ENCODE assay signal across 19 cellular contexts in genomic region chr19:51750381-51751124, GRCh38. TPM values are rescaled to one million over a fixed set of nuclear protein-coding genes. Genes with fewer than 3 reads are reported as not detected.
A peak's percentile ranks its signal among the peaks of the same experiment; 100 is the strongest.
DNase-seq lines count a peak whose midpoint lies in the region; ATAC-seq and FAIRE-seq lines count a peak whose summit lies in the region.
"Had no signal": no experiment of that assay in that cellular context is flagged by ENCODE, and none has a peak within 500 bp of the region (broad histone marks: within the 10 kb centered on the region; RNA-seq: fewer than 3 reads in every experiment).

No MANE protein-coding gene starts in this region.

- peaks cover 2 to 33% (median 9%) of the 10 kb centered on the region in 5 donors for H3K27me3 Mint-ChIP-seq in naive thymus-derived CD8-positive, alpha-beta T cell

- H3K9ac ChIP-seq in skeletal muscle satellite cell (ENCODE audit: low read depth, low read length) = no peak overlapping the region

- POLR2A ChIA-PET in naive thymus-derived CD8-positive, alpha-beta T cell (lab: Charles Lee) = no interaction called here

- peaks cover 0 to 22% (median 5%) of the 10 kb centered on the region in 9 donors for H3K9me3 Mint-ChIP-seq in naive thymus-derived CD8-positive, alpha-beta T cell
- H3K9me3 Mint-ChIP-seq: activated T-cell treated with anti-CD3 and anti-CD28 coated beads, Interleukin-2, amount 50 U/mL, for 24 hours had no signal

- H3K36me3 Mint-ChIP-seq in naive thymus-derived CD8-positive, alpha-beta T cell = peaks cover 0 to 12% (median 0%) of the 10 kb centered on the region in 3 donors
- H3K36me3 Mint-ChIP-seq: activated naive CD8-positive, alpha-beta T cell had no signal

- H3K4me1 ChIP-seq in skeletal muscle satellite cell (ENCODE audit: control insufficient read depth, insufficient read depth, low read length) = peaks cover 5% of the 10 kb centered on the region

- DNase-seq in Daoy (ENCODE audit: low read depth) (peak; percentile 82), RCC 7860 (ENCODE audit: low spot score) (peak; percentile 65), fibroblast of gingiva (ENCODE audit: low read depth) (peak; percentile 43), NCI-H2107 (lab: John Stamatoyannopoulos, UW) (no peak)
- DNase-seq in naive thymus-derived CD8-positive, alpha-beta T cell = no peak
- no peak for DNase-seq in activated CD8-positive, alpha-beta memory T cell treated with anti-CD3 and anti-CD28 coated beads for 24 hours
- DNase-seq: activated T-cell treated with anti-CD3 and anti-CD28 coated beads, Interleukin-2, amount 50 U/mL, for 24 hours; caudate nucleus; effector memory CD4-positive, alpha-beta T cell; foreskin fibroblast; left colon; NCI-H1048; NCI-H748 treated with DMSO at 0.1 percent for 48 hours; SW 1271 had no signal

- FAIRE-seq in RCC 7860 (lab: Jason Lieb, UNC) = no peak
- FAIRE-seq: GM18507 had no signal

- no peaks in the 10 kb centered on the region for H3K36me3 ChIP-seq in skeletal muscle satellite cell (ENCODE audit: insufficient read depth, low read length)

- no peak for ATAC-seq in naive thymus-derived CD8-positive, alpha-beta T cell
- ATAC-seq: left colon had no signal

- H3K27me3 ChIP-seq in skeletal muscle satellite cell (ENCODE audit: control insufficient read depth, insufficient read depth, low read length) = no peaks in the 10 kb centered on the region

- peaks cover 0 to 5% (median 0%) of the 10 kb centered on the region in 4 donors for H3K4me1 Mint-ChIP-seq in naive thymus-derived CD8-positive, alpha-beta T cell

- no peak overlapping the region for H3K27ac Mint-ChIP-seq in naive thymus-derived CD8-positive, alpha-beta T cell
- H3K27ac Mint-ChIP-seq: activated naive CD8-positive, alpha-beta T cell; activated T-cell treated with anti-CD3 and anti-CD28 coated beads, Interleukin-2, amount 50 U/mL, for 24 hours had no signal

- H3K4me2 ChIP-seq in skeletal muscle satellite cell (ENCODE audit: low read length) = peak overlapping the region; percentile 10

- H3K4me3 Mint-ChIP-seq in naive thymus-derived CD8-positive, alpha-beta T cell = peak overlapping the region in 1 of 10 donors; percentile 59
- H3K4me3 Mint-ChIP-seq: activated naive CD8-positive, alpha-beta T cell; activated T-cell treated with anti-CD3 and anti-CD28 coated beads, Interleukin-2, amount 50 U/mL, for 24 hours had no signal

- no peaks in the 10 kb centered on the region for H3K9me3 ChIP-seq in skeletal muscle satellite cell (replicated peaks; ENCODE audit: low read length)

- H3K4me3 ChIP-seq in skeletal muscle satellite cell (ENCODE audit: low read length) = no peak overlapping the region

RNA-seq across cellular contexts. Expression of gene FPR1, which starts 1.1 kb away (rescaled TPM):
- 0.74 and 2.9 TPM in 2 replicates for total RNA-seq in Daoy (2014; rRNA removed; shearing (Covaris generic))
- 2.3 and 2.4 TPM in 2 replicates for total RNA-seq in skeletal muscle satellite cell (2012; rRNA removed)
- not detected for total RNA-seq in naive thymus-derived CD8-positive, alpha-beta T cell
- under 1 TPM in 2 of 3 donors, not detected in 1; 0.11 to 0.49 TPM for polyA plus RNA-seq in naive thymus-derived CD8-positive, alpha-beta T cell
- total RNA-seq: pulmonary artery endothelial cell had no signal
- polyA plus RNA-seq: BJ had no signal

RNA-seq across cellular contexts. Expression of gene FPR2, which starts 10.4 kb away (rescaled TPM):
- total RNA-seq in Daoy (2014; rRNA removed; shearing (Covaris generic)) = not detected in 2 replicates
- 0.22 and 0.76 TPM in 2 replicates for total RNA-seq in skeletal muscle satellite cell (2012; rRNA removed)
- not detected for total RNA-seq in naive thymus-derived CD8-positive, alpha-beta T cell
- not detected for polyA plus RNA-seq in naive thymus-derived CD8-positive, alpha-beta T cell
- total RNA-seq: pulmonary artery endothelial cell had no signal
- polyA plus RNA-seq: BJ had no signal

RNA-seq across cellular contexts. Expression of gene HAS1, which starts 26.8 kb away (rescaled TPM):
- not detected in 2 replicates for total RNA-seq in Daoy (2014; rRNA removed; shearing (Covaris generic))
- 72.3 and 84.2 TPM in 2 replicates for total RNA-seq in skeletal muscle satellite cell (2012; rRNA removed)
- total RNA-seq in naive thymus-derived CD8-positive, alpha-beta T cell = not detected
- under 1 TPM in 1 of 3 donors, not detected in 2; 0.09 TPM for polyA plus RNA-seq in naive thymus-derived CD8-positive, alpha-beta T cell
- total RNA-seq: pulmonary artery endothelial cell had no signal
- polyA plus RNA-seq: BJ had no signal

RNA-seq across cellular contexts. Expression of gene FPR3, which starts 44.4 kb away (rescaled TPM):
- not detected in 2 replicates for total RNA-seq in Daoy (2014; rRNA removed; shearing (Covaris generic))
- not detected in 2 replicates for total RNA-seq in skeletal muscle satellite cell (2012; rRNA removed)
- 1 to 10 TPM; 1.3 to 1.4 TPM for total RNA-seq in naive thymus-derived CD8-positive, alpha-beta T cell
- polyA plus RNA-seq in naive thymus-derived CD8-positive, alpha-beta T cell = not detected
- total RNA-seq: pulmonary artery endothelial cell had no signal
- polyA plus RNA-seq: BJ had no signal

RNA-seq across cellular contexts. Expression of gene SPACA6, which starts 57.4 kb away (rescaled TPM):
- 2.8 and 3.6 TPM in 2 replicates for total RNA-seq in Daoy (2014; rRNA removed; shearing (Covaris generic))
- 3.7 and 8.9 TPM in 2 replicates for total RNA-seq in skeletal muscle satellite cell (2012; rRNA removed)
- 10 to 100 TPM; 11.9 to 12.3 TPM for total RNA-seq in naive thymus-derived CD8-positive, alpha-beta T cell
- polyA plus RNA-seq in naive thymus-derived CD8-positive, alpha-beta T cell = 1 to 10 TPM; 2.0 to 4.0 (median 3.5) TPM

Comparison
In these comparisons a context has a peak if more than half of its experiments do, and no peak if none do; other contexts are left out.
1. DNase-seq: peak in Daoy (single experiment), RCC 7860 (single experiment) and fibroblast of gingiva (single experiment); none in naive thymus-derived CD8-positive, alpha-beta T cell (0 of 10), NCI-H2107 (single experiment) and activated CD8-positive, alpha-beta memory T cell treated with anti-CD3 and anti-CD28 coated beads for 24 hours (single experiment).